In genomic region chr6:13355969-13356368, GRCh38 we compare ENCODE assay signal across 8 cellular contexts. TPM values are rescaled to one million over a fixed set of nuclear protein-coding genes. Genes with fewer than 3 reads are reported as not detected.
A peak's percentile ranks its signal among the peaks of the same experiment; 100 is the strongest.
DNase-seq lines count a peak whose midpoint lies in the region; ATAC-seq and TF ChIP-seq lines count a peak whose summit lies in the region.

No MANE protein-coding gene starts in this region.

- TF ChIP-seq CTCF in Peyer's patch (IDR thresholded peaks at IDR 0.05) (no peak), mucosa of descending colon (IDR thresholded peaks at IDR 0.05) (no peak), testis (IDR thresholded peaks at IDR 0.05) (no peak)

- 77 to 86% methylated on average over 3 of the region's 3 CpGs for WGBS in testis, 2 donors

- no peaks in the 10 kb centered on the region for H3K36me3 ChIP-seq in Peyer's patch
- H3K36me3 ChIP-seq in mucosa of descending colon (ENCODE audit: low read depth) = no peaks in the 10 kb centered on the region
- no peaks in the 10 kb centered on the region for H3K36me3 ChIP-seq in testis (ENCODE audit: low read depth, missing control alignments)

- ATAC-seq in HG02938 (IDR thresholded peaks at IDR 0.05; ENCODE audit: unreplicated experiment) (peak; percentile 90), mucosa of descending colon (peak; percentile 72)

- H3K27me3 ChIP-seq in Peyer's patch = no peaks in the 10 kb centered on the region
- no peaks in the 10 kb centered on the region for H3K27me3 ChIP-seq in testis

- TF ChIP-seq POLR2A in Peyer's patch (IDR thresholded peaks at IDR 0.05) (no peak), testis (IDR thresholded peaks at IDR 0.05) (no peak)

- peak; percentile 24 to 33 for DNase-seq in activated CD4-positive, alpha-beta T cell treated with anti-CD3 and anti-CD28 coated beads for 4 hours
- no peak for DNase-seq in activated CD4-positive, alpha-beta T cell treated with anti-CD3 and anti-CD28 coated beads, Interleukin-2, amount 50 U/mL, for 48 hours
- DNase-seq in Peyer's patch = peak in 1 of 3 donors; percentile 36
- DNase-seq in mucosa of descending colon = no peak
- no peak for DNase-seq in SHP77 treated with DMSO at 0.1 percent for 48 hours (lab: John Stamatoyannopoulos, UW)
- DNase-seq in testis = no peak
- DNase-seq in AG08395 (ENCODE audit: low spot score) = no peak

- peak overlapping the region in 1 of 4 donors; percentile 25 for H3K4me3 ChIP-seq in Peyer's patch
- no peak overlapping the region for H3K4me3 ChIP-seq in mucosa of descending colon
- H3K4me3 ChIP-seq in testis = no peak overlapping the region

- H3K4me1 ChIP-seq in Peyer's patch (peaks cover 0 to 22% (median 15%) of the 10 kb centered on the region in 4 donors), mucosa of descending colon (ENCODE audit: low read depth) (peaks cover 11% of the 10 kb centered on the region), testis (no peaks in the 10 kb centered on the region)

- no peaks in the 10 kb centered on the region for H3K9me3 ChIP-seq in Peyer's patch
- H3K9me3 ChIP-seq in mucosa of descending colon = no peaks in the 10 kb centered on the region
- no peaks in the 10 kb centered on the region for H3K9me3 ChIP-seq in testis

- intact Hi-C loops in mucosa of descending colon (cut with DNase I, micrococcal nuclease) = no loop called here
- intact Hi-C loops in testis (cut with DNase I; ENCODE audit: low total_unique reads) = no loop called here

- H3K27ac ChIP-seq in Peyer's patch = peak overlapping the region; percentile 51 to 81 (median 60)
- H3K27ac ChIP-seq in testis = no peak overlapping the region

RNA-seq across cellular contexts. Expression of gene TBC1D7, which starts 27.6 kb away (rescaled TPM):
- total RNA-seq in Peyer's patch = 10 to 100 TPM; 13.3 to 18.6 (median 16.9) TPM
- 10 to 100 TPM; 14.0 to 25.7 (median 22.4) TPM for total RNA-seq in mucosa of descending colon
- total RNA-seq in testis = 10 to 100 TPM; 24.2 to 28.0 TPM
- 48.0 TPM for polyA plus RNA-seq in testis (ENCODE audit: insufficient read depth, low read depth, low replicate concordance)

Comparison
In these comparisons a context has a peak if more than half of its experiments do, and no peak if none do; other contexts are left out.
1. DNase-seq: peak in activated CD4-positive, alpha-beta T cell treated with anti-CD3 and anti-CD28 coated beads for 4 hours (2 of 2); none in activated CD4-positive, alpha-beta T cell treated with anti-CD3 and anti-CD28 coated beads, Interleukin-2, amount 50 U/mL, for 48 hours (0 of 2), mucosa of descending colon (0 of 3), SHP77 treated with DMSO at 0.1 percent for 48 hours (single experiment), testis (single experiment) and AG08395 (single experiment).
2. H3K27ac ChIP-seq: peak in Peyer's patch (4 of 4); none in testis (0 of 2).